In genomic region chr12:1795785-1796514, GRCh38 we compare ENCODE assay signal across 1 cellular context.
TF ChIP-seq lines count a peak whose summit lies in the region.

No MANE protein-coding gene starts in this region.

TF ChIP-seq in SK-N-SH, 30 proteins besides CTCF, POLR2A, EP300 and RAD21 (continued from another document):
- no peak for TF ChIP-seq ELF1 (IDR thresholded peaks at IDR 0.05)
- no peak for TF ChIP-seq EZH2phosphoT487 (IDR thresholded peaks at IDR 0.05; ENCODE audit: borderline replicate concordance, low read depth)
- TF ChIP-seq FOSL2 (IDR thresholded peaks at IDR 0.05; ENCODE audit: borderline replicate concordance, low read depth): no peak
- no peak for TF ChIP-seq TAF1 (IDR thresholded peaks at IDR 0.05; ENCODE audit: borderline replicate concordance, low read depth, low read length)
- no peak for TF ChIP-seq ZBTB33 (IDR thresholded peaks at IDR 0.05; ENCODE audit: borderline replicate concordance, low read depth)
- peak; percentile 40 for TF ChIP-seq CHD2 (IDR thresholded peaks at IDR 0.05; ENCODE audit: low read length, partially characterized antibody)
- no peak for TF ChIP-seq PBX3 (IDR thresholded peaks at IDR 0.05)
- TF ChIP-seq USF1 (IDR thresholded peaks at IDR 0.05; ENCODE audit: borderline replicate concordance, low read depth): no peak
